9 cellular contexts compared by ENCODE assay signal in genomic region chr1:206606867-206607266, GRCh38. TPM values are rescaled to one million over a fixed set of nuclear protein-coding genes. Genes with fewer than 3 reads are reported as not detected.
DNase-seq lines count a peak whose midpoint lies in the region; ATAC-seq and TF ChIP-seq lines count a peak whose summit lies in the region.
"Had no signal": no experiment of that assay in that cellular context is flagged by ENCODE, and none has a peak within 500 bp of the region (broad histone marks: within the 10 kb centered on the region; RNA-seq: fewer than 3 reads in every experiment).

No MANE protein-coding gene starts in this region.

- no peaks in the 10 kb centered on the region for H3K27me3 ChIP-seq in DOHH2 (ENCODE audit: control insufficient read depth, low read length)
- no peaks in the 10 kb centered on the region for H3K27me3 ChIP-seq in smooth muscle cell (ENCODE audit: low read depth)

- H3K4me1 Mint-ChIP-seq in central memory CD8-positive, alpha-beta T cell: peaks cover 14% of the 10 kb centered on the region

- peaks cover 13% of the 10 kb centered on the region for H3K79me2 ChIP-seq in DOHH2 (ENCODE audit: control insufficient read depth, low read length)
- H3K79me2 ChIP-seq in smooth muscle cell (ENCODE audit: low read depth): peaks cover 11% of the 10 kb centered on the region

- 67% methylated on average over 3 of the region's 3 CpGs for whole genome bisulfite sequencing in smooth muscle cell (ENCODE audit: low lambda C conversion rate)

- TF ChIP-seq CTCF in DOHH2 (IDR thresholded peaks at IDR 0.05; ENCODE audit: low read depth, low read length, poor library complexity, severe bottlenecking) (peak; percentile 63), smooth muscle cell (IDR thresholded peaks at IDR 0.05; ENCODE audit: borderline replicate concordance, insufficient read depth, poor library complexity, severe bottlenecking) (peak; percentile 32)

- H3K36me3 Mint-ChIP-seq in central memory CD8-positive, alpha-beta T cell (ENCODE audit: insufficient read depth): peaks cover 46% of the 10 kb centered on the region

- H3K27ac ChIP-seq in DOHH2 (ENCODE audit: low read depth, low read length): no peak overlapping the region
- H3K27ac ChIP-seq in smooth muscle cell (ENCODE audit: low read depth): no peak overlapping the region
- H3K27ac ChIP-seq: epithelial cell of prostate had no signal

- no peak for ATAC-seq in central memory CD8-positive, alpha-beta T cell (replicated peaks; ENCODE audit: extremely low read depth, poor library complexity, severe bottlenecking)
- ATAC-seq in HG02642 (IDR thresholded peaks at IDR 0.05; ENCODE audit: poor library complexity, unreplicated experiment) (no peak), HG03460 (IDR thresholded peaks at IDR 0.05; ENCODE audit: unreplicated experiment) (no peak)

- no peaks in the 10 kb centered on the region for H3K9me2 ChIP-seq in DOHH2 (replicated peaks; ENCODE audit: control insufficient read depth, low read length)

- no peak overlapping the region for H3K9ac ChIP-seq in smooth muscle cell (ENCODE audit: low read depth)

- H3K36me3 ChIP-seq in DOHH2 (ENCODE audit: control insufficient read depth, low read length): peaks cover 68% of the 10 kb centered on the region
- H3K36me3 ChIP-seq in smooth muscle cell (ENCODE audit: low read depth): no peaks in the 10 kb centered on the region

- no peaks in the 10 kb centered on the region for H3K9me3 ChIP-seq in DOHH2 (ENCODE audit: control insufficient read depth, insufficient read depth, low read length)
- H3K9me3 ChIP-seq in smooth muscle cell (replicated peaks; ENCODE audit: low read depth): no peaks in the 10 kb centered on the region

- no peaks in the 10 kb centered on the region for H3K9me3 Mint-ChIP-seq in central memory CD8-positive, alpha-beta T cell

- H3K4me3 ChIP-seq in DOHH2 (ENCODE audit: low read length) (no peak overlapping the region), smooth muscle cell (no peak overlapping the region)

- peak; percentile 46 for DNase-seq in 8988T
- peak; percentile 31 for DNase-seq in NCI-H2196 treated with DMSO at 0.1 percent for 48 hours (lab: John Stamatoyannopoulos, UW; ENCODE audit: unreplicated experiment)
- DNase-seq in central memory CD8-positive, alpha-beta T cell (ENCODE audit: low spot score in 2 of 2): no peak
- DNase-seq in smooth muscle cell (lab: John Stamatoyannopoulos, UW; ENCODE audit: unreplicated experiment): no peak
- no peak for DNase-seq in NCI-H345 treated with DMSO at 0.1 percent for 48 hours (lab: John Stamatoyannopoulos, UW; ENCODE audit: unreplicated experiment)

- peaks cover 9% of the 10 kb centered on the region for H3K4me1 ChIP-seq in DOHH2 (ENCODE audit: control insufficient read depth, low read length)
- peaks cover 6% of the 10 kb centered on the region for H3K4me1 ChIP-seq in smooth muscle cell (ENCODE audit: low read depth)

- no peaks in the 10 kb centered on the region for H3K27me3 Mint-ChIP-seq in central memory CD8-positive, alpha-beta T cell

- H4K20me1 ChIP-seq in DOHH2 (ENCODE audit: control insufficient read depth, insufficient read depth, low read depth, low read length) (no peaks in the 10 kb centered on the region), smooth muscle cell (ENCODE audit: low read depth) (no peaks in the 10 kb centered on the region)

- H2AFZ ChIP-seq in smooth muscle cell (ENCODE audit: low read depth): no peak overlapping the region

- no peak overlapping the region for H3K4me3 Mint-ChIP-seq in central memory CD8-positive, alpha-beta T cell

- peaks cover 10% of the 10 kb centered on the region for H3F3A ChIP-seq in DOHH2 (ENCODE audit: control insufficient read depth, insufficient read depth)
- H3F3A ChIP-seq in smooth muscle cell (ENCODE audit: low read depth): no peaks in the 10 kb centered on the region

- H3K27ac Mint-ChIP-seq in central memory CD8-positive, alpha-beta T cell (ENCODE audit: low read depth): peak overlapping the region; percentile 61

- H3K4me2 ChIP-seq in DOHH2 (ENCODE audit: low read length) (no peak overlapping the region), smooth muscle cell (no peak overlapping the region)

RNA-seq across cellular contexts. Expression of gene EIF2D, which starts 5.4 kb away (rescaled TPM):
- 28.9 and 32.5 TPM in 2 replicates for total RNA-seq in smooth muscle cell
- 22.8 and 22.9 TPM in 2 replicates for polyA plus RNA-seq in smooth muscle cell

RNA-seq across cellular contexts. Expression of gene DYRK3, which starts 28.5 kb away (rescaled TPM):
- total RNA-seq in smooth muscle cell: 11.1 and 21.4 TPM in 2 replicates
- polyA plus RNA-seq in smooth muscle cell: 6.9 and 13.7 TPM in 2 replicates

Comparison
In these comparisons a context has a peak if more than half of its experiments do, and no peak if none do; other contexts are left out.
1. DNase-seq: peak in 8988T (single experiment) and NCI-H2196 treated with DMSO at 0.1 percent for 48 hours (single experiment); none in central memory CD8-positive, alpha-beta T cell (0 of 2), smooth muscle cell (single experiment) and NCI-H345 treated with DMSO at 0.1 percent for 48 hours (single experiment).